ENCODE assay signal across 20 cellular contexts in the genomic region with DNA sequence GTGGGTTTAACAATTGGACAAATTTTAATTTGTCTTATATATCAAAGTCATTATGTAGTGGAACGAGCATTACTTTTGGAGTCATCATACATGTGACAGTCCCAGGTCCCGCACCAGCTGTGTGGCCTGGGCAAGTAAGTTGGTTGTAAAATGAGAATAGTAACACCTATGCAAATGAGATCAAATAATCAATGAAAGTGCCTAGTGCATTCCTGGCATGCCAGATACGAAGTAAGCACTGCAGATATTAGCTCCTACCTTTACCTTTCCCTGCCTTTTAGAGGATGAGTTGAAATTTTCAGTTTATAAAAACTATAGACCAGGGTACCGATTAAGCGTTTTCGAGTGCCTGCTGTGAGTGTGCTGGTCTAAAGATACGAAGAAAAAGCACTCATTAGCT.
DNase-seq lines count a peak whose midpoint lies in the region; ATAC-seq and TF ChIP-seq lines count a peak whose summit lies in the region.
"Had no signal": no experiment of that assay in that cellular context is flagged by ENCODE, and none has a peak within 500 bp of the region (broad histone marks: within the 10 kb centered on the region; RNA-seq: fewer than 3 reads in every experiment).

No MANE protein-coding gene starts in this region.

- no peaks in the 10 kb centered on the region for H3K4me1 ChIP-seq in CD4-positive, CD25-positive, alpha-beta regulatory T cell (ENCODE audit: control insufficient read depth, insufficient read depth, low read length, poor library complexity, severe bottlenecking)

- H3K27ac Mint-ChIP-seq in activated T-cell treated with anti-CD3 and anti-CD28 coated beads, Interleukin-2, amount 50 U/mL, for 24 hours: peak overlapping the region; percentile 8
- H3K27ac Mint-ChIP-seq in CD4-positive, CD25-positive, alpha-beta regulatory T cell: peak overlapping the region in 2 of 3 donors; percentile 7 to 62
- H3K27ac Mint-ChIP-seq in WTC11: no peak overlapping the region
- H3K27ac Mint-ChIP-seq: B cell; CD4-positive, alpha-beta T cell had no signal

- H3K36me3 Mint-ChIP-seq in activated T-cell treated with anti-CD3 and anti-CD28 coated beads, Interleukin-2, amount 50 U/mL, for 24 hours (ENCODE audit: low read depth): peaks cover 41% of the 10 kb centered on the region
- H3K36me3 Mint-ChIP-seq in CD4-positive, CD25-positive, alpha-beta regulatory T cell: peaks cover 44% of the 10 kb centered on the region
- H3K36me3 Mint-ChIP-seq in WTC11: no peaks in the 10 kb centered on the region

- POLR2A ChIA-PET in WTC11 (lab: Charles Lee): no interaction called here

- no peak for TF ChIP-seq CTCF in WTC11 (IDR thresholded peaks at IDR 0.05)

- H3K27ac ChIP-seq in CD4-positive, CD25-positive, alpha-beta regulatory T cell (ENCODE audit: insufficient read depth, low read length, poor library complexity, severe bottlenecking): no peak overlapping the region
- H3K27ac ChIP-seq: 22Rv1, BLaER1, C4-2B had no signal

- H3K4me3 ChIP-seq in CD4-positive, CD25-positive, alpha-beta regulatory T cell (ENCODE audit: low read depth, low read length): no peak overlapping the region
- H3K4me3 ChIP-seq: BLaER1 had no signal

- H3K36me3 ChIP-seq in CD4-positive, CD25-positive, alpha-beta regulatory T cell (ENCODE audit: control insufficient read depth, insufficient read depth, low read length): peaks cover 3% of the 10 kb centered on the region

- no peak for DNase-seq in activated T-cell treated with anti-CD3 and anti-CD28 coated beads, Interleukin-2, amount 50 U/mL, for 24 hours
- no peak for DNase-seq in activated T-cell treated with anti-CD3 and anti-CD28 coated beads, Interleukin-2, amount 50 U/mL, for 1 hour
- no peak for DNase-seq in CD4-positive, CD25-positive, alpha-beta regulatory T cell
- DNase-seq in NCI-H1048 (lab: John Stamatoyannopoulos, UW): peak; percentile 29
- no peak for DNase-seq in WTC11 (ENCODE audit: low spot score)
- no peak for DNase-seq in stimulated activated naive CD4-positive, alpha-beta T cell (lab: John Stamatoyannopoulos, UW)
- DNase-seq in medulla oblongata (ENCODE audit: extremely low spot score): no peak
- DNase-seq: CD4-positive, alpha-beta T cell; CD8-positive, alpha-beta memory T cell; DMS 273 treated with DMSO at 0.1 percent for 48 hours; DMS79; EL; GDM1; H9 had no signal

- CTCF ChIA-PET in WTC11 (lab: Charles Lee): interaction anchor here (0.6 to 2.5 kb wide), 3 partner anchors 11 to 146 kb away, joined by 3 to 12 read pairs (median 5); a partner anchor contains a TSS

- H3K27me3 Mint-ChIP-seq in activated T-cell treated with anti-CD3 and anti-CD28 coated beads, Interleukin-2, amount 50 U/mL, for 24 hours: no peaks in the 10 kb centered on the region
- H3K27me3 Mint-ChIP-seq in CD4-positive, CD25-positive, alpha-beta regulatory T cell: no peaks in the 10 kb centered on the region
- no peaks in the 10 kb centered on the region for H3K27me3 Mint-ChIP-seq in WTC11 (ENCODE audit: low read depth)
- H3K27me3 Mint-ChIP-seq: B cell; CD4-positive, alpha-beta T cell; CD8-positive, alpha-beta memory T cell had no signal

- no peak overlapping the region for H3K4me3 Mint-ChIP-seq in activated T-cell treated with anti-CD3 and anti-CD28 coated beads, Interleukin-2, amount 50 U/mL, for 24 hours
- no peak overlapping the region for H3K4me3 Mint-ChIP-seq in CD4-positive, CD25-positive, alpha-beta regulatory T cell
- H3K4me3 Mint-ChIP-seq in WTC11: no peak overlapping the region
- H3K4me3 Mint-ChIP-seq: B cell; CD4-positive, alpha-beta T cell; CD8-positive, alpha-beta memory T cell; H9 had no signal

- H3K4me1 Mint-ChIP-seq in activated T-cell treated with anti-CD3 and anti-CD28 coated beads, Interleukin-2, amount 50 U/mL, for 24 hours (ENCODE audit: low read depth): no peaks in the 10 kb centered on the region
- peaks cover 4 to 22% (median 13%) of the 10 kb centered on the region in 4 donors for H3K4me1 Mint-ChIP-seq in CD4-positive, CD25-positive, alpha-beta regulatory T cell
- peaks cover 34% of the 10 kb centered on the region for H3K4me1 Mint-ChIP-seq in WTC11
- H3K4me1 Mint-ChIP-seq: B cell had no signal

- H3K9me3 Mint-ChIP-seq in activated T-cell treated with anti-CD3 and anti-CD28 coated beads, Interleukin-2, amount 50 U/mL, for 24 hours: no peaks in the 10 kb centered on the region
- H3K9me3 Mint-ChIP-seq in CD4-positive, CD25-positive, alpha-beta regulatory T cell: no peaks in the 10 kb centered on the region
- no peaks in the 10 kb centered on the region for H3K9me3 Mint-ChIP-seq in WTC11
- H3K9me3 Mint-ChIP-seq: CD4-positive, alpha-beta T cell; CD8-positive, alpha-beta memory T cell; H9 had no signal

- H3K27me3 ChIP-seq in CD4-positive, CD25-positive, alpha-beta regulatory T cell (ENCODE audit: control insufficient read depth, insufficient read depth, low read length): no peaks in the 10 kb centered on the region
- H3K27me3 ChIP-seq: BLaER1 had no signal

- no peaks in the 10 kb centered on the region for H3K9me3 ChIP-seq in CD4-positive, CD25-positive, alpha-beta regulatory T cell (ENCODE audit: control insufficient read depth in 2 of 2, low read length in 2 of 2)
- H3K9me3 ChIP-seq: BLaER1 had no signal

- ATAC-seq in CD4-positive, CD25-positive, alpha-beta regulatory T cell (ENCODE audit: low read depth in 2 of 2): no peak
- ATAC-seq in WTC11 (peak; percentile 53; the same call in 1 of the 2 replicates), GM19455 (IDR thresholded peaks at IDR 0.05; ENCODE audit: unreplicated experiment) (no peak)
- ATAC-seq: HCT116 had no signal

TF ChIP-seq in WTC11, 78 proteins besides CTCF, POLR2A, EP300 and RAD21 (continues in another document):
- TF ChIP-seq RORB (CRISPR knock-in tag; IDR thresholded peaks at IDR 0.05) (no peak), IRF2 (CRISPR knock-in tag; IDR thresholded peaks at IDR 0.05; ENCODE audit: borderline replicate concordance, low read depth) (no peak), ZNF423 (CRISPR knock-in tag; IDR thresholded peaks at IDR 0.05) (no peak), ATF1 (CRISPR knock-in tag; IDR thresholded peaks at IDR 0.05) (no peak), TEAD4 (CRISPR knock-in tag; IDR thresholded peaks at IDR 0.05) (no peak), ZNF232 (CRISPR knock-in tag; IDR thresholded peaks at IDR 0.05) (no peak), MXD4 (CRISPR knock-in tag; IDR thresholded peaks at IDR 0.05; ENCODE audit: borderline replicate concordance) (no peak), ZNF138 (CRISPR knock-in tag; conservative IDR thresholded peaks at IDR 0.05) (no peak), ESRRA (CRISPR knock-in tag; IDR thresholded peaks at IDR 0.05; ENCODE audit: borderline replicate concordance) (no peak), ZNF416 (CRISPR knock-in tag; IDR thresholded peaks at IDR 0.05) (no peak), HMGA2 (CRISPR knock-in tag; IDR thresholded peaks at IDR 0.05) (no peak), ELF4 (CRISPR knock-in tag; IDR thresholded peaks at IDR 0.05; ENCODE audit: low read depth) (no peak), SP1 (CRISPR knock-in tag; conservative IDR thresholded peaks at IDR 0.05) (no peak), TEAD1 (CRISPR knock-in tag; IDR thresholded peaks at IDR 0.05) (no peak), NR1H2 (CRISPR knock-in tag; IDR thresholded peaks at IDR 0.05) (no peak)
- TF ChIP-seq, protein P1, sequence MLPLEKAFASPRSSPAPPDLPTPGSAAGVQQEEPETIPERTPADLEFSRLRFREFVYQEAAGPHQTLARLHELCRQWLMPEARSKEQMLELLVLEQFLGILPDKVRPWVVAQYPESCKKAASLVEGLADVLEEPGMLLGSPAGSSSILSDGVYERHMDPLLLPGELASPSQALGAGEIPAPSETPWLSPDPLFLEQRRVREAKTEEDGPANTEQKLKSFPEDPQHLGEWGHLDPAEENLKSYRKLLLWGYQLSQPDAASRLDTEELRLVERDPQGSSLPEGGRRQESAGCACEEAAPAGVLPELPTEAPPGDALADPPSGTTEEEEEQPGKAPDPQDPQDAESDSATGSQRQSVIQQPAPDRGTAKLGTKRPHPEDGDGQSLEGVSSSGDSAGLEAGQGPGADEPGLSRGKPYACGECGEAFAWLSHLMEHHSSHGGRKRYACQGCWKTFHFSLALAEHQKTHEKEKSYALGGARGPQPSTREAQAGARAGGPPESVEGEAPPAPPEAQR (CRISPR knock-in tag; IDR thresholded peaks at IDR 0.05): no peak
- TF ChIP-seq, protein P2, sequence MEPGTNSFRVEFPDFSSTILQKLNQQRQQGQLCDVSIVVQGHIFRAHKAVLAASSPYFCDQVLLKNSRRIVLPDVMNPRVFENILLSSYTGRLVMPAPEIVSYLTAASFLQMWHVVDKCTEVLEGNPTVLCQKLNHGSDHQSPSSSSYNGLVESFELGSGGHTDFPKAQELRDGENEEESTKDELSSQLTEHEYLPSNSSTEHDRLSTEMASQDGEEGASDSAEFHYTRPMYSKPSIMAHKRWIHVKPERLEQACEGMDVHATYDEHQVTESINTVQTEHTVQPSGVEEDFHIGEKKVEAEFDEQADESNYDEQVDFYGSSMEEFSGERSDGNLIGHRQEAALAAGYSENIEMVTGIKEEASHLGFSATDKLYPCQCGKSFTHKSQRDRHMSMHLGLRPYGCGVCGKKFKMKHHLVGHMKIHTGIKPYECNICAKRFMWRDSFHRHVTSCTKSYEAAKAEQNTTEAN (CRISPR knock-in tag; IDR thresholded peaks at IDR 0.05): no peak
- TF ChIP-seq, protein P3, sequence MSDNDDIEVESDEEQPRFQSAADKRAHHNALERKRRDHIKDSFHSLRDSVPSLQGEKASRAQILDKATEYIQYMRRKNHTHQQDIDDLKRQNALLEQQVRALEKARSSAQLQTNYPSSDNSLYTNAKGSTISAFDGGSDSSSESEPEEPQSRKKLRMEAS (CRISPR knock-in tag; IDR thresholded peaks at IDR 0.05): no peak
- TF ChIP-seq, protein P4, sequence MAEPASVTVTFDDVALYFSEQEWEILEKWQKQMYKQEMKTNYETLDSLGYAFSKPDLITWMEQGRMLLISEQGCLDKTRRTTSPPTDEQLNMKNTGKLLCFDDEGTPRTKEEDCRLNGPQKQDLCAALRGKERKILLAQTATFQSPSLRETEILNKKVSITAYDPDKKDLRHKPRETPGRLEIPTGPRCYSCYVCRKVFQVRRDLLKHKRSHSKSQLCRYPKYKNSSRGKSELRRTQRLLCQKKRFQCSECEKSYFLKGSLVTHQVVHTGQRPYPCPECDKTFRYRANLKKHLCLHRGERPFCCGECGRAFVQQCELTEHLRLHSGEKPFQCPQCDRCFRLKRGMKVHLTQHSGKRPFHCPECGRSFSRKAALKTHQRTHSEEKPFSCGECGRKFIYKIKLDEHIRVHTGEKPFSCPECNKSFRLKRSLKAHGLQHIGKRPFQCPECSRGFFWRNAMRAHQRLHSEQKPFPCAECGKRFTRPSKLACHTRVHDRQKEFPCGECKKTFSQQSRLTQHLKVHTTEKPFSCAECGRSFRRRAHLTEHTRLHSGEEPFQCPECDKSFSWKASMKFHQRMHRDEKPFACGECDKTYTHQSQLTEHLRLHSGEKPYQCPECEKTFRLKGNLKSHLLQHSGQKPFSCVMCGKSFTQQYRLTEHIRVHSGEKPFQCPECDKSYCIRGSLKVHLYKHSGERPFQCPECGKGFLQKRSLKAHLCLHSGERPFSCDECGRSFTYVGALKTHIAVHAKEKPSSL (CRISPR knock-in tag; conservative IDR thresholded peaks at IDR 0.05): no peak
